In the genomic region with DNA sequence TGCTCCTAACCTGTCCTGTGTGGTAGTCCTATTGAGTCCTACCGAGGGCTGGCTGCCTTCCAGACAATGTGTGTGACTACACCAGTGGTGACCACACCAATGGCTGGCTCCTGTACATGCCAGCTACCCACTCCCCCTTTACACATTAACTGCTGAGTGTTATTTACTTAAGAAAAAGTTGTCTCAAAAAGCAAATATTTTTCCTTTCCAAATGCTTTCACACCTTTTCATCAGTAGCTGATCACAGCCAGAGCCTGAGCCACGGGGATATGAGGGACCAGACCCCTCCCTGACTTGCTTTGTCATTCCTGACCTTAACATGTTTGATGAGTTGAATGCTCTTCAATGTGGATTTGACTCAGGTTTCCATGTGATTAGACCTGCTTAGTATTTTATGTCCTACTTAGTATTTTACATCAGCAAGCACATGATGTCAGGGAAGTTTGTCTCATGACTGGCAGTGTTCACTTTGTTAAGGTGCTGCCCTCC, we compare ENCODE assay signal across 11 cellular contexts. TPM values are rescaled to one million over a fixed set of nuclear protein-coding genes. Genes with fewer than 3 reads are reported as not detected.
DNase-seq lines count a peak whose midpoint lies in the region; ATAC-seq, FAIRE-seq and TF ChIP-seq lines count a peak whose summit lies in the region.
"Had no signal": no experiment of that assay in that cellular context is flagged by ENCODE, and none has a peak within 500 bp of the region (broad histone marks: within the 10 kb centered on the region; RNA-seq: fewer than 3 reads in every experiment).

No MANE protein-coding gene starts in this region.

- POLR2A ChIA-PET in A549 (lab: Yijun Ruan, JAX) (interaction anchor here (1.0 to 1.1 kb wide), 3 partner anchors 137 to 326 kb away, joined by 3 to 4 read pairs (median 3); no protein-coding TSS in a partner anchor), HEK293 (lab: Yijun Ruan, JAX) (no interaction called here), Panc1 (lab: Charles Lee) (no interaction called here)

- no peak overlapping the region for H4K8ac ChIP-seq in trophoblast cell (ENCODE audit: low read depth, low read length)

- DNase-seq in A549 (ENCODE audit: low read depth in 1 of 2, low spot score in 1 of 2) (peak; percentile 37 to 85), Panc1 (ENCODE audit: low read depth, low spot score) (peak; percentile 28), hepatocyte (ENCODE audit: low spot score) (peak; percentile 72), trophoblast cell (no peak), foreskin fibroblast (no peak)
- DNase-seq in activated CD8-positive, alpha-beta memory T cell treated with anti-CD3 and anti-CD28 coated beads, Interleukin-2, amount 50 U/mL, for 48 hours, result no peak
- DNase-seq: activated CD4-positive, alpha-beta T cell treated with anti-CD3 and anti-CD28 coated beads, Interleukin-2, amount 10 ng/mL, durations not matched to agents 24 days and 14 days; activated effector memory CD4-positive, alpha-beta T cell treated with anti-CD3 and anti-CD28 coated beads, Interleukin-2, amount 50 U/mL, for 16 hours; retina had no signal

- H4K12ac ChIP-seq in trophoblast cell (ENCODE audit: low read depth, low read length), result no peak overlapping the region

- no peak overlapping the region for H3K18ac ChIP-seq in trophoblast cell (ENCODE audit: low read length)

- H4K91ac ChIP-seq in trophoblast cell (ENCODE audit: low read depth, low read length), result no peak overlapping the region

- no peak overlapping the region for H2AK5ac ChIP-seq in trophoblast cell (ENCODE audit: low read length)

- in situ Hi-C loops in Panc1 (cut with HindIII; ENCODE audit: low pct_unique_long_range_greater_than_20kb, low sequenced_read_pairs), result no loop called here

- H4K20me1 ChIP-seq in hepatocyte (ENCODE audit: insufficient read depth, poor library complexity, severe bottlenecking), result no peaks in the 10 kb centered on the region

- peak; percentile 26 to 61; a peak in 2 of 5 replicates for TF ChIP-seq EP300 in A549 (IDR thresholded peaks at IDR 0.05)
- TF ChIP-seq EP300 in gastroesophageal sphincter (IDR thresholded peaks at IDR 0.05), result no peak

- H2AFZ ChIP-seq in hepatocyte, result no peak overlapping the region
- H2AFZ ChIP-seq in trophoblast cell (ENCODE audit: insufficient read depth, low read length, poor library complexity), result no peak overlapping the region

- no TSS peak for BruUV-seq in Panc1 (replicated peaks; lab: Mats Ljungman, UMichigan)

- H3K9ac ChIP-seq in trophoblast cell (ENCODE audit: low read length), result no peak overlapping the region

- TF ChIP-seq POLR2A in A549 (IDR thresholded peaks at IDR 0.05; ENCODE audit: low read length) (no peak), gastroesophageal sphincter (IDR thresholded peaks at IDR 0.05) (no peak)

- H3K4me2 ChIP-seq in A549 (peak overlapping the region; percentile 60), hepatocyte (no peak overlapping the region), trophoblast cell (ENCODE audit: low read length) (no peak overlapping the region)

- H3K9me3 ChIP-seq in A549 (0 out of 3 replicates have a peak, but pooled peaks cover 6% of the 10 kb centered on the region), HEK293 (ENCODE audit: control insufficient read depth, insufficient read depth, low read depth, low read length) (no peaks in the 10 kb centered on the region), Panc1 (ENCODE audit: control insufficient read depth, insufficient read depth, low read depth, low read length) (no peaks in the 10 kb centered on the region), hepatocyte (ENCODE audit: low read depth) (no peaks in the 10 kb centered on the region), trophoblast cell (ENCODE audit: insufficient read depth, low read depth, low read length) (no peaks in the 10 kb centered on the region), gastroesophageal sphincter (no peaks in the 10 kb centered on the region)

- TF ChIP-seq RAD21 in A549 (conservative IDR thresholded peaks at IDR 0.05 in 1 of 2, IDR thresholded peaks at IDR 0.05 in 1 of 2), result peak in 1 of 2 experiments; percentile 21; a peak in 1 of 5 replicates

- H3K14ac ChIP-seq in trophoblast cell (ENCODE audit: low read length), result no peak overlapping the region

- H3K79me2 ChIP-seq in hepatocyte, result no peaks in the 10 kb centered on the region
- no peaks in the 10 kb centered on the region for H3K79me2 ChIP-seq in trophoblast cell (ENCODE audit: control insufficient read depth, insufficient read depth, low read length, poor library complexity)

- H3K23ac ChIP-seq in trophoblast cell (ENCODE audit: low read length), result no peak overlapping the region

- H3K9me2 ChIP-seq in hepatocyte (replicated peaks; ENCODE audit: insufficient read depth), result no peaks in the 10 kb centered on the region

- H3K4me1 ChIP-seq in A549, result peaks cover 38% of the 10 kb centered on the region
- 0 out of 2 replicates have a peak, but pooled peaks cover 2% of the 10 kb centered on the region for H3K4me1 ChIP-seq in HEK293 (ENCODE audit: control insufficient read depth, insufficient read depth, low read length)
- H3K4me1 ChIP-seq in Panc1 (ENCODE audit: control insufficient read depth, insufficient read depth, low read length), result no peaks in the 10 kb centered on the region
- peaks cover 11% of the 10 kb centered on the region for H3K4me1 ChIP-seq in hepatocyte (ENCODE audit: insufficient read depth)
- no peaks in the 10 kb centered on the region for H3K4me1 ChIP-seq in trophoblast cell (ENCODE audit: control insufficient read depth in 1 of 2, insufficient read depth in 2 of 2, low read length in 2 of 2)
- peaks cover 0 to under 1% (median 0%) of the 10 kb centered on the region in 3 donors for H3K4me1 ChIP-seq in gastroesophageal sphincter

- no peak overlapping the region for H2BK12ac ChIP-seq in trophoblast cell (ENCODE audit: low read length)

- ATAC-seq in A549 (peak; percentile 86 to 91), Panc1 (no peak), gastroesophageal sphincter (no peak)

- H3K4me3 ChIP-seq in A549, result no peak overlapping the region
- no peak overlapping the region for H3K4me3 ChIP-seq in HEK293 (ENCODE audit: low read depth, low read length)
- no peak overlapping the region for H3K4me3 ChIP-seq in Panc1 (ENCODE audit: low read depth in 2 of 2, low read length in 2 of 2)
- no peak overlapping the region for H3K4me3 ChIP-seq in hepatocyte
- H3K4me3 ChIP-seq in trophoblast cell (ENCODE audit: low read depth, low read length), result no peak overlapping the region
- no peak overlapping the region for H3K4me3 ChIP-seq in foreskin fibroblast (ENCODE audit: low read depth in 1 of 2, low read length in 2 of 2)
- H3K4me3 ChIP-seq in gastroesophageal sphincter, result no peak overlapping the region

- H3K4ac ChIP-seq in trophoblast cell (ENCODE audit: low read depth, low read length), result no peak overlapping the region

- 5% methylated on average over 2 of the region's 2 CpGs for WGBS in A549 (ENCODE audit: missing lambda C conversion rate)
- 50% methylated on average over 2 of the region's 2 CpGs for WGBS in hepatocyte (ENCODE audit: low lambda C conversion rate, missing lambda C conversion rate)
- WGBS in trophoblast cell (ENCODE audit: extremely low coverage, insufficient coverage, insufficient read length), result no CpG with 5 or more reads among the region's 2 CpGs
- WGBS in gastroesophageal sphincter (ENCODE audit: low coverage in 1 of 2), 2 donors, result 69 to 80% methylated on average over 1 to 2 of the region's 2 CpGs

- H2BK120ac ChIP-seq in trophoblast cell (ENCODE audit: insufficient read depth, low read length, poor library complexity), result no peak overlapping the region

- H2BK5ac ChIP-seq in trophoblast cell (ENCODE audit: low read depth, low read length, poor library complexity), result no peak overlapping the region

- intact Hi-C loops in Panc1 (cut with micrococcal nuclease; ENCODE audit: unreplicated experiment), result no loop called here

- TF ChIP-seq CTCF in A549 (IDR thresholded peaks at IDR 0.05) (no peak), HEK293 (tag by site-specific recombination; IDR thresholded peaks at IDR 0.05) (no peak), Panc1 (IDR thresholded peaks at IDR 0.05) (no peak), hepatocyte (IDR thresholded peaks at IDR 0.05; ENCODE audit: poor library complexity) (no peak), foreskin fibroblast (IDR thresholded peaks at IDR 0.05; ENCODE audit: low read depth, low read length) (no peak), gastroesophageal sphincter (IDR thresholded peaks at IDR 0.05) (no peak)

- FAIRE-seq in A549 (lab: Jason Lieb, UNC), result peak; percentile 86

- no peaks in the 10 kb centered on the region for H3K79me1 ChIP-seq in trophoblast cell (ENCODE audit: low read length)

- H3K27ac ChIP-seq in A549 (peak overlapping the region; percentile 69 to 74), HEK293 (ENCODE audit: extremely low read depth, low read depth, low read length) (no peak overlapping the region), Panc1 (ENCODE audit: low read length) (no peak overlapping the region), hepatocyte (no peak overlapping the region), trophoblast cell (ENCODE audit: low read depth, low read length) (no peak overlapping the region), gastroesophageal sphincter (no peak overlapping the region)

- CTCF ChIA-PET in A549 (lab: Yijun Ruan, JAX) (interaction anchor here (0.5 to 5.4 kb wide), 7 partner anchors 13 to 268 kb away, joined by 3 to 29 read pairs (median 6); no protein-coding TSS in a partner anchor), HEK293 (lab: Yijun Ruan, JAX) (interaction anchor here (0.7 kb wide), 1 partner anchor 12 kb away, joined by 3 read pairs; no protein-coding TSS in a partner anchor), Panc1 (lab: Charles Lee) (no interaction called here)

- H3K36me3 ChIP-seq in HEK293 (ENCODE audit: control insufficient read depth in 2 of 2, insufficient read depth in 1 of 2, low read length in 2 of 2), result no peaks in the 10 kb centered on the region
- H3K36me3 ChIP-seq in Panc1 (ENCODE audit: control insufficient read depth, insufficient read depth, low read length), result no peaks in the 10 kb centered on the region
- no peaks in the 10 kb centered on the region for H3K36me3 ChIP-seq in hepatocyte (replicated peaks; ENCODE audit: insufficient read depth, low read depth)
- peaks cover 0 to 3% of the 10 kb centered on the region in 2 experiments for H3K36me3 ChIP-seq in trophoblast cell (ENCODE audit: control insufficient read depth in 1 of 2, insufficient read depth in 2 of 2, low read length in 2 of 2)
- no peaks in the 10 kb centered on the region for H3K36me3 ChIP-seq in gastroesophageal sphincter

- H3K27me3 ChIP-seq in Panc1 (ENCODE audit: control insufficient read depth, insufficient read depth, low read length), result no peaks in the 10 kb centered on the region
- no peaks in the 10 kb centered on the region for H3K27me3 ChIP-seq in hepatocyte
- no peaks in the 10 kb centered on the region for H3K27me3 ChIP-seq in trophoblast cell (ENCODE audit: insufficient read depth, low read length)
- H3K27me3 ChIP-seq in gastroesophageal sphincter, result no peaks in the 10 kb centered on the region

RNA-seq across cellular contexts. Expression of a gene that starts 29.6 kb away (rescaled TPM):
- polyA plus RNA-seq in A549 (2011; rRNA removed), result 10.5 and 11.0 TPM in 2 replicates
- 2.1 and 3.2 TPM in 2 replicates for polyA plus RNA-seq in A549 (2012; cell fraction: cytosol; rRNA removed)
- polyA plus RNA-seq in A549 (2012; cell fraction: nucleus; rRNA removed), result 1.0 and 1.5 TPM in 2 replicates
- 3.4 to 4.4 TPM (median 3.5 TPM) in 3 replicates for polyA plus RNA-seq in A549 (2017; fragmentation: RNase III; extraction: RNeasy Plus Mini Kit Qiagen cat#74134 plus additional on column Dnase treatment)
- 19.5 and 21.2 TPM in 2 replicates for polyA minus RNA-seq in A549 (2011; rRNA and poly(A)+ RNA removed)
- 0.41 TPM for total RNA-seq in Panc1 (2021; ENCODE audit: unreplicated experiment)
- polyA plus RNA-seq in Panc1 (2012; ENCODE audit: insufficient read length), result 0.02 TPM
- 4.5 and 5.7 TPM in 2 replicates for total RNA-seq in hepatocyte
- polyA plus RNA-seq in hepatocyte, result 1.5 and 3.1 TPM in 2 replicates
- 0.27 and 0.29 TPM in 2 replicates for polyA plus RNA-seq in trophoblast cell (2013)
- 100 to 1,000 TPM in 2 of 4 donors, 10 to 100 TPM in 2; 55.5 to 365 (median 133) TPM for total RNA-seq in gastroesophageal sphincter
- total RNA-seq: activated CD4-positive, alpha-beta T cell treated with anti-CD3 and anti-CD28 coated beads, Interleukin-2, amount 10 ng/mL, durations not matched to agents 24 days and 14 days had no signal

RNA-seq across cellular contexts. Expression of a gene that starts 46.7 kb away (rescaled TPM):
- polyA plus RNA-seq in A549 (2011; rRNA removed), result 9.4 and 10.5 TPM in 2 replicates
- polyA plus RNA-seq in A549 (2012; cell fraction: cytosol; rRNA removed), result 0.60 and 0.67 TPM in 2 replicates
- polyA plus RNA-seq in A549 (2012; cell fraction: nucleus; rRNA removed), result 0.31 and 0.64 TPM in 2 replicates
- polyA plus RNA-seq in A549 (2017; fragmentation: RNase III; extraction: RNeasy Plus Mini Kit Qiagen cat#74134 plus additional on column Dnase treatment), result 0.72 to 1.7 TPM (median 1.4 TPM) in 3 replicates
- 2.6 and 6.0 TPM in 2 replicates for polyA minus RNA-seq in A549 (2011; rRNA and poly(A)+ RNA removed)
- total RNA-seq in Panc1 (2021; ENCODE audit: unreplicated experiment), result 0.67 TPM
- polyA plus RNA-seq in Panc1 (2012; ENCODE audit: insufficient read length), result not detected
- total RNA-seq in hepatocyte, result 2.0 and 5.2 TPM in 2 replicates
- 3.5 and 9.8 TPM in 2 replicates for polyA plus RNA-seq in hepatocyte
- polyA plus RNA-seq in trophoblast cell (2013), result 0.33 and 0.45 TPM in 2 replicates
- 1 to 10 TPM in 3 of 4 donors, under 1 TPM in 1; 0.87 to 6.3 (median 4.5) TPM for total RNA-seq in gastroesophageal sphincter

Comparison
In these comparisons a context has a peak if more than half of its experiments do, and no peak if none do; other contexts are left out.
1. ATAC-seq: peak in A549 (2 of 2); none in Panc1 (single experiment) and gastroesophageal sphincter (single experiment).
2. DNase-seq: peak in A549 (2 of 2), Panc1 (single experiment) and hepatocyte (single experiment); none in trophoblast cell (0 of 2), foreskin fibroblast (0 of 2) and activated CD8-positive, alpha-beta memory T cell treated with anti-CD3 and anti-CD28 coated beads, Interleukin-2, amount 50 U/mL, for 48 hours (single experiment).
3. H3K27ac ChIP-seq: peak in A549 (2 of 2); none in HEK293 (single experiment), Panc1 (single experiment), hepatocyte (single experiment), trophoblast cell (single experiment) and gastroesophageal sphincter (0 of 4).